7 cellular contexts compared by ENCODE assay signal in genomic region chr3:67000006-67000405, GRCh38. TPM values are rescaled to one million over a fixed set of nuclear protein-coding genes. Genes with fewer than 3 reads are reported as not detected.
DNase-seq lines count a peak whose midpoint lies in the region; ATAC-seq lines count a peak whose summit lies in the region.

No MANE protein-coding gene starts in this region.

- ATAC-seq in GM18870 (IDR thresholded peaks at IDR 0.05; ENCODE audit: unreplicated experiment) (peak; percentile 61), HG02763 (IDR thresholded peaks at IDR 0.05; ENCODE audit: unreplicated experiment) (peak; percentile 41)

- DNase-seq in NOMO-1 treated with dmso at 0.1 percent for 144 hours (lab: John Stamatoyannopoulos, UW; ENCODE audit: unreplicated experiment) (peak; percentile 75), medulla oblongata (ENCODE audit: extremely low spot score) (peak; percentile 48), HT-29 (ENCODE audit: low spot score) (no peak), NK-92 (lab: John Stamatoyannopoulos, UW; ENCODE audit: unreplicated experiment) (no peak)
- DNase-seq in stimulated activated naive CD4-positive, alpha-beta T cell treated with Interleukin-2 at 50 U/mL for 16 hours (lab: John Stamatoyannopoulos, UW) = no peak

RNA-seq across cellular contexts. Expression of gene KBTBD8, which starts 1.9 kb away (rescaled TPM):
- 0.33 and 0.89 TPM in 2 replicates for total RNA-seq in HT-29 (2014; rRNA removed; shearing (Covaris generic))

Comparison
In these comparisons a context has a peak if more than half of its experiments do, and no peak if none do; other contexts are left out.
1. DNase-seq: peak in NOMO-1 treated with dmso at 0.1 percent for 144 hours (single experiment) and medulla oblongata (single experiment); none in stimulated activated naive CD4-positive, alpha-beta T cell treated with Interleukin-2 at 50 U/mL for 16 hours (single experiment), HT-29 (single experiment) and NK-92 (single experiment).